1 cellular context compared by ENCODE assay signal in the genomic region with DNA sequence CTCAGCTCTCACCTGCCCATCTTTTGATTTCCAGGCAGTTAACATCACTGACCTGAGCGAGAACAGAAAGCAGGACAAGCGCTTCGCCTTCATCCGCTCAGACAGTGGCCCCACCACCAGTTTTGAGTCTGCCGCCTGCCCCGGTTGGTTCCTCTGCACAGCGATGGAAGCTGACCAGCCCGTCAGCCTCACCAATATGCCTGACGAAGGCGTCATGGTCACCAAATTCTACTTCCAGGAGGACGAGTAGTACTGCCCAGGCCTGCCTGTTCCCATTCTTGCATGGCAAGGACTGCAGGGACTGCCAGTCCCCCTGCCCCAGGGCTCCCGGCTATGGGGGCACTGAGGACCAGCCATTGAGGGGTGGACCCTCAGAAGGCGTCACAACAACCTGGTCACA.
TF ChIP-seq lines count a peak whose summit lies in the region.

No MANE protein-coding gene starts in this region.

TF ChIP-seq in HepG2, 621 proteins besides CTCF, POLR2A, EP300 and RAD21:
- TF ChIP-seq SIX4 (CRISPR knock-in tag; IDR thresholded peaks at IDR 0.05) (no peak), ZNF33A (CRISPR knock-in tag; IDR thresholded peaks at IDR 0.05; ENCODE audit: borderline replicate concordance) (no peak), ATM (IDR thresholded peaks at IDR 0.05; ENCODE audit: borderline replicate concordance) (no peak), ASH2L (IDR thresholded peaks at IDR 0.05; ENCODE audit: insufficient read length, low read depth, low read length) (no peak), HOXA5 (CRISPR knock-in tag; IDR thresholded peaks at IDR 0.05) (no peak), ZNF24 (IDR thresholded peaks at IDR 0.05) (no peak)
- TF ChIP-seq, protein P1, sequence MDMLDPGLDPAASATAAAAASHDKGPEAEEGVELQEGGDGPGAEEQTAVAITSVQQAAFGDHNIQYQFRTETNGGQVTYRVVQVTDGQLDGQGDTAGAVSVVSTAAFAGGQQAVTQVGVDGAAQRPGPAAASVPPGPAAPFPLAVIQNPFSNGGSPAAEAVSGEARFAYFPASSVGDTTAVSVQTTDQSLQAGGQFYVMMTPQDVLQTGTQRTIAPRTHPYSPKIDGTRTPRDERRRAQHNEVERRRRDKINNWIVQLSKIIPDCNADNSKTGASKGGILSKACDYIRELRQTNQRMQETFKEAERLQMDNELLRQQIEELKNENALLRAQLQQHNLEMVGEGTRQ (IDR thresholded peaks at IDR 0.05; ENCODE audit: low read depth, low read length) = no peak
- TF ChIP-seq, protein P1 (CRISPR knock-in tag; IDR thresholded peaks at IDR 0.05; ENCODE audit: borderline replicate concordance) = no peak
- TF ChIP-seq, protein P2, sequence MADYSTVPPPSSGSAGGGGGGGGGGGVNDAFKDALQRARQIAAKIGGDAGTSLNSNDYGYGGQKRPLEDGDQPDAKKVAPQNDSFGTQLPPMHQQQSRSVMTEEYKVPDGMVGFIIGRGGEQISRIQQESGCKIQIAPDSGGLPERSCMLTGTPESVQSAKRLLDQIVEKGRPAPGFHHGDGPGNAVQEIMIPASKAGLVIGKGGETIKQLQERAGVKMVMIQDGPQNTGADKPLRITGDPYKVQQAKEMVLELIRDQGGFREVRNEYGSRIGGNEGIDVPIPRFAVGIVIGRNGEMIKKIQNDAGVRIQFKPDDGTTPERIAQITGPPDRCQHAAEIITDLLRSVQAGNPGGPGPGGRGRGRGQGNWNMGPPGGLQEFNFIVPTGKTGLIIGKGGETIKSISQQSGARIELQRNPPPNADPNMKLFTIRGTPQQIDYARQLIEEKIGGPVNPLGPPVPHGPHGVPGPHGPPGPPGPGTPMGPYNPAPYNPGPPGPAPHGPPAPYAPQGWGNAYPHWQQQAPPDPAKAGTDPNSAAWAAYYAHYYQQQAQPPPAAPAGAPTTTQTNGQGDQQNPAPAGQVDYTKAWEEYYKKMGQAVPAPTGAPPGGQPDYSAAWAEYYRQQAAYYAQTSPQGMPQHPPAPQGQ (CRISPR knock-in tag; IDR thresholded peaks at IDR 0.05; ENCODE audit: borderline replicate concordance) = 0 out of 2 replicates have a peak, but pooled peaks have one; percentile 38
- TF ChIP-seq, protein P3, sequence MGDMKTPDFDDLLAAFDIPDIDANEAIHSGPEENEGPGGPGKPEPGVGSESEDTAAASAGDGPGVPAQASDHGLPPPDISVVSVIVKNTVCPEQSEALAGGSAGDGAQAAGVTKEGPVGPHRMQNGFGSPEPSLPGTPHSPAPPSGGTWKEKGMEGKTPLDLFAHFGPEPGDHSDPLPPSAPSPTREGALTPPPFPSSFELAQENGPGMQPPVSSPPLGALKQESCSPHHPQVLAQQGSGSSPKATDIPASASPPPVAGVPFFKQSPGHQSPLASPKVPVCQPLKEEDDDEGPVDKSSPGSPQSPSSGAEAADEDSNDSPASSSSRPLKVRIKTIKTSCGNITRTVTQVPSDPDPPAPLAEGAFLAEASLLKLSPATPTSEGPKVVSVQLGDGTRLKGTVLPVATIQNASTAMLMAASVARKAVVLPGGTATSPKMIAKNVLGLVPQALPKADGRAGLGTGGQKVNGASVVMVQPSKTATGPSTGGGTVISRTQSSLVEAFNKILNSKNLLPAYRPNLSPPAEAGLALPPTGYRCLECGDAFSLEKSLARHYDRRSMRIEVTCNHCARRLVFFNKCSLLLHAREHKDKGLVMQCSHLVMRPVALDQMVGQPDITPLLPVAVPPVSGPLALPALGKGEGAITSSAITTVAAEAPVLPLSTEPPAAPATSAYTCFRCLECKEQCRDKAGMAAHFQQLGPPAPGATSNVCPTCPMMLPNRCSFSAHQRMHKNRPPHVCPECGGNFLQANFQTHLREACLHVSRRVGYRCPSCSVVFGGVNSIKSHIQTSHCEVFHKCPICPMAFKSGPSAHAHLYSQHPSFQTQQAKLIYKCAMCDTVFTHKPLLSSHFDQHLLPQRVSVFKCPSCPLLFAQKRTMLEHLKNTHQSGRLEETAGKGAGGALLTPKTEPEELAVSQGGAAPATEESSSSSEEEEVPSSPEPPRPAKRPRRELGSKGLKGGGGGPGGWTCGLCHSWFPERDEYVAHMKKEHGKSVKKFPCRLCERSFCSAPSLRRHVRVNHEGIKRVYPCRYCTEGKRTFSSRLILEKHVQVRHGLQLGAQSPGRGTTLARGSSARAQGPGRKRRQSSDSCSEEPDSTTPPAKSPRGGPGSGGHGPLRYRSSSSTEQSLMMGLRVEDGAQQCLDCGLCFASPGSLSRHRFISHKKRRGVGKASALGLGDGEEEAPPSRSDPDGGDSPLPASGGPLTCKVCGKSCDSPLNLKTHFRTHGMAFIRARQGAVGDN (CRISPR knock-in tag; IDR thresholded peaks at IDR 0.05) = peak; percentile 54
